Comparison of ENCODE assay signal across 16 cellular contexts in the genomic region with DNA sequence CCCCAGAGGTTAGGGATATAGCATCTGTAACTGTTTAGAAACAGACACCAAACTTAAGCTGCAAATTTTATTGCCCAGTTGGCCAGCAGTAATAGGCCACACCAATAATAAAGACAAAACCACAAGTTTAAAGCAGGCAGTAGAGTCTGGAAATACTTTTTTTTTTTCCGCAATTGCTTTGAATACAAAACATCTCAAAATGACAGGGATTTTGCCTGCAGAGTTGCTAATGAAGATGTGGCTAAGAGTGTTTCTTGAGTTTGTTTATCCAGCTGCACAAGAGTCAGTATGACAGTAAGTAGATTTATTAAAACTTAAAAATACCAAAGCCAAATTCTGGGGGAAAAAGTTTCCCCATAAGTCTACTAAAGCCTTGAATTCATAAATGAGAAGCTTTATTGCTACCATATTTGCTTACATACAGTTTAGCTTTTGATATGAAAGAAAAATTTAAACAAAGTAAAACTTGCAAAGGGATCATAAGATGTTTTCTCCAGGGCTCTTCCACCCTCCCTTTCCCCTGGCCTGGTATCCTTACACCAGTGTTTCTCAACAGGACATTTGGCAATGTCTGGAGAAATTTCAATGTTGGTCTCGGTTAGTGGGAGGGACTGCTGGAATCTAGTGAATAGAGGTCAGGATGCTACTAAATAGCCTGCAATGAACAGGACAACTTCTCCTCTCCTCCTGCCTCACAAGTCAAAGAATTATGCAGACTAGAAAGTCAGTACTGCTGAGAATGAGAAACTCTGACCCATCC. TPM values are rescaled to one million over a fixed set of nuclear protein-coding genes. Genes with fewer than 3 reads are reported as not detected.
DNase-seq lines count a peak whose midpoint lies in the region; TF ChIP-seq lines count a peak whose summit lies in the region.
"Had no signal": no experiment of that assay in that cellular context is flagged by ENCODE, and none has a peak within 500 bp of the region (broad histone marks: within the 10 kb centered on the region; RNA-seq: fewer than 3 reads in every experiment).

No MANE protein-coding gene starts in this region.

- DNase-seq in AG10803 (ENCODE audit: low read depth) (peak; percentile 96), amniotic epithelial cell (ENCODE audit: low read depth) (peak; percentile 96), fibroblast of the aortic adventitia (ENCODE audit: low read depth) (peak; percentile 86), putamen (ENCODE audit: low spot score) (no peak), NCI-H2081 (lab: John Stamatoyannopoulos, UW) (no peak), SIG-M5 (lab: John Stamatoyannopoulos, UW) (no peak)
- DNase-seq in activated CD8-positive, alpha-beta memory T cell treated with anti-CD3 and anti-CD28 coated beads for 24 hours: no peak
- DNase-seq: activated CD8-positive, alpha-beta T cell treated with anti-CD3 and anti-CD28 coated beads, Interleukin-2, amount 10 ng/mL, durations not matched to agents 7 days and 5 days; islet precursor cell; NCI-H1694 treated with DMSO at 0.1 percent for 48 hours; PC-9; stimulated activated CD4-positive, alpha-beta T cell treated with anti-CD3 and anti-CD28 coated beads, Interleukin-15, amount 100 ng/mL, for 24 hours; substantia nigra had no signal

- H3K9ac ChIP-seq in skeletal muscle satellite cell (ENCODE audit: low read depth, low read length): no peak overlapping the region

- TF ChIP-seq CTCF in AG10803 (conservative IDR thresholded peaks at IDR 0.05; ENCODE audit: low read length): no peak
- no peak for TF ChIP-seq CTCF in fibroblast of the aortic adventitia (IDR thresholded peaks at IDR 0.05; ENCODE audit: insufficient read depth, low read length)

- H3K36me3 ChIP-seq in skeletal muscle satellite cell (ENCODE audit: insufficient read depth, low read length): no peaks in the 10 kb centered on the region
- H3K36me3 ChIP-seq: ovary had no signal

- H3K4me3 ChIP-seq in AG10803 (ENCODE audit: low read length) (no peak overlapping the region), fibroblast of the aortic adventitia (ENCODE audit: low read depth, low read length) (no peak overlapping the region), skeletal muscle satellite cell (ENCODE audit: low read length) (peak overlapping the region; percentile 3)
- H3K4me3 ChIP-seq: body of pancreas, ovary, PC-9 had no signal

- H3K4me1 ChIP-seq in skeletal muscle satellite cell (ENCODE audit: control insufficient read depth, insufficient read depth, low read length): peaks cover 46% of the 10 kb centered on the region

- peak overlapping the region; percentile 46 for H3K4me2 ChIP-seq in skeletal muscle satellite cell (ENCODE audit: low read length)
- H3K4me2 ChIP-seq: PC-9 had no signal

- H3K27me3 ChIP-seq in skeletal muscle satellite cell (ENCODE audit: control insufficient read depth, insufficient read depth, low read length): no peaks in the 10 kb centered on the region
- H3K27me3 ChIP-seq: body of pancreas, ovary had no signal

- no peaks in the 10 kb centered on the region for H3K9me3 ChIP-seq in skeletal muscle satellite cell (replicated peaks; ENCODE audit: low read length)
- H3K9me3 ChIP-seq: body of pancreas, ovary had no signal

RNA-seq across cellular contexts. Expression of a gene that starts 3.9 kb away (rescaled TPM):
- total RNA-seq in fibroblast of the aortic adventitia (ENCODE audit: low replicate concordance): 18.5 and 108 TPM in 2 replicates
- total RNA-seq in skeletal muscle satellite cell (2012; rRNA removed): 81.4 and 102 TPM in 2 replicates

Comparison
In these comparisons a context has a peak if more than half of its experiments do, and no peak if none do; other contexts are left out.
1. DNase-seq: peak in AG10803 (single experiment), amniotic epithelial cell (single experiment) and fibroblast of the aortic adventitia (single experiment); none in putamen (single experiment), NCI-H2081 (0 of 2), SIG-M5 (single experiment) and activated CD8-positive, alpha-beta memory T cell treated with anti-CD3 and anti-CD28 coated beads for 24 hours (single experiment).